ENCODE assay signal across 8 cellular contexts in genomic region chr20:50115041-50115512, GRCh38. TPM values are rescaled to one million over a fixed set of nuclear protein-coding genes. Genes with fewer than 3 reads are reported as not detected.
A peak's percentile ranks its signal among the peaks of the same experiment; 100 is the strongest.
DNase-seq lines count a peak whose midpoint lies in the region; ATAC-seq, FAIRE-seq and TF ChIP-seq lines count a peak whose summit lies in the region.

No MANE protein-coding gene starts in this region.

- peaks cover 24% of the 10 kb centered on the region for H4K20me1 ChIP-seq in astrocyte (ENCODE audit: insufficient read depth, low read length)

- TF ChIP-seq EP300 in tibial nerve (IDR thresholded peaks at IDR 0.05), result no peak

- H3K4me3 ChIP-seq in astrocyte (ENCODE audit: insufficient read depth, low read depth, low read length), result peak overlapping the region; percentile 71
- H3K4me3 ChIP-seq in right lobe of liver, result peak overlapping the region; percentile 32 to 63 (median 59)
- H3K4me3 ChIP-seq in tibial nerve, result peak overlapping the region; percentile 19 to 56 (median 48)

- peak overlapping the region; percentile 87 for H3K4me3 Mint-ChIP-seq in activated T-cell treated with anti-CD3 and anti-CD28 coated beads, Interleukin-2, amount 50 U/mL, for 4 hours
- peak overlapping the region; percentile 92 for H3K4me3 Mint-ChIP-seq in astrocyte (ENCODE audit: unreplicated experiment)

- no peaks in the 10 kb centered on the region for H3K27me3 ChIP-seq in astrocyte (ENCODE audit: insufficient read depth, low read length)
- no peaks in the 10 kb centered on the region for H3K27me3 ChIP-seq in right lobe of liver
- H3K27me3 ChIP-seq in tibial nerve, result no peaks in the 10 kb centered on the region

- H3K27ac ChIP-seq in astrocyte (ENCODE audit: low read depth, low read length) (peak overlapping the region; percentile 49), right lobe of liver (peak overlapping the region; percentile 19 to 64 (median 45)), tibial nerve (peak overlapping the region in 3 of 4 donors; percentile 61 to 82 (median 71))

- H3K4me1 Mint-ChIP-seq in activated T-cell treated with anti-CD3 and anti-CD28 coated beads, Interleukin-2, amount 50 U/mL, for 4 hours (ENCODE audit: low read depth), result peaks cover 55% of the 10 kb centered on the region
- peaks cover 31% of the 10 kb centered on the region for H3K4me1 Mint-ChIP-seq in astrocyte (ENCODE audit: low read depth, unreplicated experiment)

- H3K9ac ChIP-seq in astrocyte (ENCODE audit: low read length), result peak overlapping the region; percentile 83

- H3K9me3 Mint-ChIP-seq in activated T-cell treated with anti-CD3 and anti-CD28 coated beads, Interleukin-2, amount 50 U/mL, for 4 hours, result no peaks in the 10 kb centered on the region
- no peaks in the 10 kb centered on the region for H3K9me3 Mint-ChIP-seq in astrocyte (ENCODE audit: unreplicated experiment)

- H3K4me2 ChIP-seq in astrocyte (ENCODE audit: low read length), result peak overlapping the region; percentile 92

- H3K36me3 ChIP-seq in astrocyte (ENCODE audit: insufficient read depth, low read length), result no peaks in the 10 kb centered on the region
- H3K36me3 ChIP-seq in right lobe of liver, result no peaks in the 10 kb centered on the region
- no peaks in the 10 kb centered on the region for H3K36me3 ChIP-seq in tibial nerve

- H3K27ac Mint-ChIP-seq in astrocyte (ENCODE audit: unreplicated experiment), result no peak overlapping the region

- intact Hi-C loops in right lobe of liver (cut with DNase I), result loop anchor here in 1 of 2 donors (5.0 kb wide), 1 partner anchor 57 kb away; no protein-coding TSS in a partner anchor

- WGBS in right lobe of liver (ENCODE audit: insufficient coverage, low coverage, low lambda C conversion rate, missing lambda C conversion rate), result 48% methylated on average over 6 of the region's 6 CpGs
- WGBS in tibial nerve, 2 donors, result 60 to 62% methylated on average over 6 of the region's 6 CpGs

- H3K79me2 ChIP-seq in astrocyte (ENCODE audit: insufficient read depth, low read length), result peaks cover 36% of the 10 kb centered on the region

- ATAC-seq in activated T-cell treated with anti-CD3 and anti-CD28 coated beads, Interleukin-2, amount 50 U/mL, for 4 hours, result no peak
- ATAC-seq in right lobe of liver (no peak), HG02938 (IDR thresholded peaks at IDR 0.05; ENCODE audit: unreplicated experiment) (no peak), GM21515 (IDR thresholded peaks at IDR 0.05; ENCODE audit: unreplicated experiment) (no peak)

- DNase-seq in activated T-cell treated with anti-CD3 and anti-CD28 coated beads, Interleukin-2, amount 50 U/mL, for 4 hours, result no peak
- DNase-seq in activated T-cell treated with anti-CD3 and anti-CD28 coated beads, Interleukin-2, amount 50 U/mL, for 1 hour, result no peak
- DNase-seq in astrocyte (ENCODE audit: low read depth) (no peak), right lobe of liver (no peak), tibial nerve (ENCODE audit: low spot score in 2 of 2) (no peak), NCI-H82 treated with DMSO at 0.1 percent for 48 hours (lab: John Stamatoyannopoulos, UW; ENCODE audit: unreplicated experiment) (no peak)

- H2AFZ ChIP-seq in astrocyte (ENCODE audit: low read depth, low read length), result peak overlapping the region; percentile 84

- H3K9me3 ChIP-seq in astrocyte (ENCODE audit: insufficient read depth, low read depth, low read length) (no peaks in the 10 kb centered on the region), right lobe of liver (no peaks in the 10 kb centered on the region), tibial nerve (no peaks in the 10 kb centered on the region)

- no peak for FAIRE-seq in astrocyte (lab: Jason Lieb, UNC)

- no peak for TF ChIP-seq CTCF in astrocyte (IDR thresholded peaks at IDR 0.05; ENCODE audit: insufficient read depth, low read depth, low read length)
- TF ChIP-seq CTCF in right lobe of liver (IDR thresholded peaks at IDR 0.05), result no peak
- TF ChIP-seq CTCF in tibial nerve (IDR thresholded peaks at IDR 0.05), result no peak

- no peaks in the 10 kb centered on the region for H3K27me3 Mint-ChIP-seq in activated T-cell treated with anti-CD3 and anti-CD28 coated beads, Interleukin-2, amount 50 U/mL, for 4 hours (ENCODE audit: low read depth)
- no peaks in the 10 kb centered on the region for H3K27me3 Mint-ChIP-seq in astrocyte (ENCODE audit: low read depth, unreplicated experiment)

- H3K4me1 ChIP-seq in astrocyte (ENCODE audit: insufficient read depth, low read length) (peaks cover 39% of the 10 kb centered on the region), right lobe of liver (peaks cover 0 to 45% (median 20%) of the 10 kb centered on the region in 4 donors), tibial nerve (peaks cover 0 to 50% (median 30%) of the 10 kb centered on the region in 4 donors)

- H3K36me3 Mint-ChIP-seq in activated T-cell treated with anti-CD3 and anti-CD28 coated beads, Interleukin-2, amount 50 U/mL, for 4 hours (ENCODE audit: insufficient read depth), result peaks cover 10% of the 10 kb centered on the region
- peaks cover 2% of the 10 kb centered on the region for H3K36me3 Mint-ChIP-seq in astrocyte (ENCODE audit: low read depth, unreplicated experiment)

- no peak for TF ChIP-seq POLR2A in right lobe of liver (IDR thresholded peaks at IDR 0.05)
- no peak for TF ChIP-seq POLR2A in tibial nerve (IDR thresholded peaks at IDR 0.05)

RNA-seq across cellular contexts. Expression of gene UBE2V1, which starts 2.1 kb away (rescaled TPM):
- total RNA-seq in activated T-cell treated with anti-CD3 and anti-CD28 coated beads, Interleukin-2, amount 50 U/mL, for 4 hours, result 100 to 1,000 TPM; 126 to 144 (median 139) TPM
- total RNA-seq in astrocyte (136 and 139 TPM in 2 replicates), right lobe of liver (10 to 100 TPM; 38.2 to 49.4 (median 44.3) TPM), tibial nerve (10 to 100 TPM; 58.8 to 86.7 (median 77.3) TPM)

RNA-seq across cellular contexts. Expression of gene PEDS1, which starts 38.4 kb away (rescaled TPM):
- 10 to 100 TPM; 21.6 to 22.5 (median 21.9) TPM for total RNA-seq in activated T-cell treated with anti-CD3 and anti-CD28 coated beads, Interleukin-2, amount 50 U/mL, for 4 hours
- 41.6 and 44.1 TPM in 2 replicates for total RNA-seq in astrocyte
- total RNA-seq in right lobe of liver, result 10 to 100 TPM in 5 of 6 experiments, 1 to 10 TPM in 1; 6.9 to 25.3 (median 13.7) TPM
- 10 to 100 TPM; 26.4 to 36.7 (median 35.5) TPM for total RNA-seq in tibial nerve
